8 cellular contexts compared by ENCODE assay signal in genomic region chr12:89349814-89350213, GRCh38. TPM values are rescaled to one million over a fixed set of nuclear protein-coding genes. Genes with fewer than 3 reads are reported as not detected.
DNase-seq lines count a peak whose midpoint lies in the region; ATAC-seq and TF ChIP-seq lines count a peak whose summit lies in the region.

No MANE protein-coding gene starts in this region.

- H3K27ac Mint-ChIP-seq in stimulated activated naive B cell treated with anti-CD40 and anti-IgM and Interleukin-4, amounts not matched to agents 10 μg/mL and 1 μg/mL and 100 μg/mL, for 72 hours = no peak overlapping the region

- peak overlapping the region; percentile 74 for H3K9ac ChIP-seq in Loucy (ENCODE audit: low read depth, low read length, poor library complexity, severe bottlenecking)
- peak overlapping the region; percentile 98 for H3K9ac ChIP-seq in adipocyte (ENCODE audit: low read length)

- H3K4me3 ChIP-seq in Loucy (ENCODE audit: low read length, poor library complexity, severe bottlenecking) = peak overlapping the region; percentile 77
- peak overlapping the region; percentile 93 for H3K4me3 ChIP-seq in adipocyte (ENCODE audit: low read length)

- peaks cover 24% of the 10 kb centered on the region for H3F3A ChIP-seq in Loucy (ENCODE audit: low read depth)

- peaks cover 2 to 5% of the 10 kb centered on the region in 2 donors for H3K36me3 Mint-ChIP-seq in stimulated activated naive B cell treated with anti-CD40 and anti-IgM and Interleukin-4, amounts not matched to agents 10 μg/mL and 1 μg/mL and 100 μg/mL, for 72 hours

- H2AFZ ChIP-seq in Loucy (ENCODE audit: low read length) = no peak overlapping the region

- H3K27me3 Mint-ChIP-seq in stimulated activated naive B cell treated with anti-CD40 and anti-IgM and Interleukin-4, amounts not matched to agents 10 μg/mL and 1 μg/mL and 100 μg/mL, for 72 hours = no peaks in the 10 kb centered on the region

- no peak for ATAC-seq in stimulated activated naive B cell treated with anti-CD40 and anti-IgM and Interleukin-4, amounts not matched to agents 10 μg/mL and 1 μg/mL and 100 μg/mL, for 72 hours (replicated peaks)
- ATAC-seq in foreskin keratinocyte = no peak

- DNase-seq in DMS153 treated with DMSO at 0.1 percent for 48 hours (lab: John Stamatoyannopoulos, UW; ENCODE audit: unreplicated experiment) (peak; percentile 56), adipocyte (ENCODE audit: low read depth) (peak; percentile 68), iPS-NIHi11 (ENCODE audit: low spot score) (peak; percentile 69), dedifferentiated amniotic fluid mesenchymal stem cell (ENCODE audit: extremely low spot score) (no peak), foreskin keratinocyte (no peak), kidney glomerular epithelial cell (lab: John Stamatoyannopoulos, UW) (no peak)
- no peak for DNase-seq in stimulated activated naive B cell treated with anti-CD40 and anti-IgM and Interleukin-4, amounts not matched to agents 10 μg/mL and 1 μg/mL and 100 μg/mL, for 72 hours

- H3K27me3 ChIP-seq in Loucy (ENCODE audit: insufficient read depth, low read length, poor library complexity, severe bottlenecking) (peaks cover 13% of the 10 kb centered on the region), adipocyte (replicated peaks; ENCODE audit: control insufficient read depth, insufficient read depth, low read length) (no peaks in the 10 kb centered on the region), foreskin keratinocyte (no peaks in the 10 kb centered on the region)

- no peaks in the 10 kb centered on the region for H3K36me3 ChIP-seq in Loucy (ENCODE audit: insufficient read depth, low read length)
- H3K36me3 ChIP-seq in adipocyte (ENCODE audit: control insufficient read depth, insufficient read depth, low read length, severe bottlenecking) = peaks cover 32% of the 10 kb centered on the region

- no peaks in the 10 kb centered on the region for H3K9me3 Mint-ChIP-seq in stimulated activated naive B cell treated with anti-CD40 and anti-IgM and Interleukin-4, amounts not matched to agents 10 μg/mL and 1 μg/mL and 100 μg/mL, for 72 hours

- TF ChIP-seq CTCF in Loucy (conservative IDR thresholded peaks at IDR 0.05; ENCODE audit: low read length) (no peak), foreskin keratinocyte (conservative IDR thresholded peaks at IDR 0.05) (no peak)

- no peaks in the 10 kb centered on the region for H3K9me3 ChIP-seq in Loucy (ENCODE audit: insufficient read depth, low read depth, low read length)
- H3K9me3 ChIP-seq in adipocyte (ENCODE audit: control insufficient read depth, low read length) = no peaks in the 10 kb centered on the region

- H3K79me2 ChIP-seq in Loucy (ENCODE audit: insufficient read depth, low read length) = peaks cover 41% of the 10 kb centered on the region

- peak overlapping the region; percentile 98 to 100 for H3K4me3 Mint-ChIP-seq in stimulated activated naive B cell treated with anti-CD40 and anti-IgM and Interleukin-4, amounts not matched to agents 10 μg/mL and 1 μg/mL and 100 μg/mL, for 72 hours

- no peak overlapping the region for H3K27ac ChIP-seq in foreskin keratinocyte

- H3K9me2 ChIP-seq in Loucy (replicated peaks; ENCODE audit: low read depth, low read length) = no peaks in the 10 kb centered on the region

- H4K20me1 ChIP-seq in Loucy (ENCODE audit: insufficient read depth, low read length, poor library complexity, severe bottlenecking) = no peaks in the 10 kb centered on the region

- H3K4me1 Mint-ChIP-seq in stimulated activated naive B cell treated with anti-CD40 and anti-IgM and Interleukin-4, amounts not matched to agents 10 μg/mL and 1 μg/mL and 100 μg/mL, for 72 hours = peaks cover 52 to 74% of the 10 kb centered on the region in 2 donors

- H3K4me1 ChIP-seq in Loucy (ENCODE audit: insufficient read depth, low read length, poor library complexity, severe bottlenecking) = peaks cover 75% of the 10 kb centered on the region
- H3K4me1 ChIP-seq in adipocyte (ENCODE audit: control insufficient read depth, insufficient read depth, low read length) = peaks cover 57% of the 10 kb centered on the region
- peaks cover 22% of the 10 kb centered on the region for H3K4me1 ChIP-seq in foreskin keratinocyte

- peak overlapping the region; percentile 94 for H3K4me2 ChIP-seq in Loucy (ENCODE audit: low read depth, low read length, poor library complexity, severe bottlenecking)

RNA-seq across cellular contexts. Expression of gene DUSP6, which starts 2.5 kb away (rescaled TPM):
- total RNA-seq in foreskin keratinocyte = 163 and 174 TPM in 2 replicates
- polyA plus RNA-seq in foreskin keratinocyte = 46.0 and 62.1 TPM in 2 replicates

Comparison
In these comparisons a context has a peak if more than half of its experiments do, and no peak if none do; other contexts are left out.
1. DNase-seq: peak in DMS153 treated with DMSO at 0.1 percent for 48 hours (single experiment), adipocyte (single experiment) and iPS-NIHi11 (single experiment); none in stimulated activated naive B cell treated with anti-CD40 and anti-IgM and Interleukin-4, amounts not matched to agents 10 μg/mL and 1 μg/mL and 100 μg/mL, for 72 hours (single experiment), dedifferentiated amniotic fluid mesenchymal stem cell (single experiment), foreskin keratinocyte (0 of 2) and kidney glomerular epithelial cell (single experiment).